In genomic region chr19:43441736-43442135, GRCh38 we compare ENCODE assay signal across 19 cellular contexts. TPM values are rescaled to one million over a fixed set of nuclear protein-coding genes. Genes with fewer than 3 reads are reported as not detected.
A peak's percentile ranks its signal among the peaks of the same experiment; 100 is the strongest.
DNase-seq lines count a peak whose midpoint lies in the region; ATAC-seq and TF ChIP-seq lines count a peak whose summit lies in the region.
"Had no signal": no experiment of that assay in that cellular context is flagged by ENCODE, and none has a peak within 500 bp of the region (broad histone marks: within the 10 kb centered on the region; RNA-seq: fewer than 3 reads in every experiment).

No MANE protein-coding gene starts in this region.

- no peaks in the 10 kb centered on the region for H3K9me3 Mint-ChIP-seq in CD8-positive, alpha-beta memory T cell
- H3K9me3 Mint-ChIP-seq in naive B cell, result no peaks in the 10 kb centered on the region
- H3K9me3 Mint-ChIP-seq in T-helper 2 cell treated with Interferon-gamma antibody and Interleukin-4, amounts not matched to agents 5 μg/mL and 100 μg/mL, for 36 hours, result no peaks in the 10 kb centered on the region

- 19% methylated on average over 2 of the region's 2 CpGs for WGBS in SK-N-SH (ENCODE audit: low lambda C conversion rate)

- H3K4me2 ChIP-seq in SK-N-SH, result no peak overlapping the region

- no peak for ATAC-seq in SK-N-SH treated with all-trans-retinoic acid at 6 μM for 48 hours
- ATAC-seq in naive B cell (ENCODE audit: low read depth in 2 of 2), result no peak
- no peak for ATAC-seq in GM21737 (IDR thresholded peaks at IDR 0.05; ENCODE audit: unreplicated experiment)

- H3K4me1 Mint-ChIP-seq in CD8-positive, alpha-beta memory T cell, result peaks cover 36 to 47% (median 44%) of the 10 kb centered on the region in 3 donors
- peaks cover 15 to 44% (median 33%) of the 10 kb centered on the region in 3 donors for H3K4me1 Mint-ChIP-seq in naive B cell
- H3K4me1 Mint-ChIP-seq in T-helper 2 cell treated with Interferon-gamma antibody and Interleukin-4, amounts not matched to agents 5 μg/mL and 100 μg/mL, for 36 hours (ENCODE audit: low read depth), result peaks cover 39% of the 10 kb centered on the region

- H3K9me3 ChIP-seq in SK-N-SH, result no peaks in the 10 kb centered on the region
- no peaks in the 10 kb centered on the region for H3K9me3 ChIP-seq in CD8-positive, alpha-beta memory T cell (ENCODE audit: low read length)
- H3K9me3 ChIP-seq: Peyer's patch had no signal

- peaks cover 14% of the 10 kb centered on the region for H3F3A ChIP-seq in SK-N-SH (replicated peaks; ENCODE audit: insufficient read depth)

- no peak overlapping the region for H3K9ac ChIP-seq in SK-N-SH

- CTCF ChIA-PET in SK-N-SH (lab: Yijun Ruan, JAX), result interaction anchor here (1.2 to 19.6 kb wide), 2 partner anchors 9 to 83 kb away, joined by 4 to 632 read pairs; partner anchors contain the start of genes ETHE1 and ZNF575
- CTCF ChIA-PET in CD8-positive, alpha-beta memory T cell (lab: Charles Lee), result interaction anchor here (1.9 to 13.1 kb wide), 2 partner anchors 10 to 82 kb away, joined by 7 to 316 read pairs; partner anchors contain the start of gene ETHE1

- H4K20me1 ChIP-seq in SK-N-SH (ENCODE audit: insufficient read depth), result peaks cover 3% of the 10 kb centered on the region; the same call in 1 of the 2 replicates

- no peaks in the 10 kb centered on the region for H3K27me3 Mint-ChIP-seq in CD8-positive, alpha-beta memory T cell
- H3K27me3 Mint-ChIP-seq in naive B cell, result no peaks in the 10 kb centered on the region
- peaks cover 4% of the 10 kb centered on the region for H3K27me3 Mint-ChIP-seq in T-helper 2 cell treated with Interferon-gamma antibody and Interleukin-4, amounts not matched to agents 5 μg/mL and 100 μg/mL, for 36 hours (ENCODE audit: low read depth)

- H3K4me3 ChIP-seq in SK-N-SH (ENCODE audit: low read depth in 2 of 2, low read length in 1 of 2), result no peak overlapping the region
- H3K4me3 ChIP-seq in CD8-positive, alpha-beta memory T cell (ENCODE audit: low read length), result no peak overlapping the region
- H3K4me3 ChIP-seq: Peyer's patch had no signal

- peak overlapping the region in 7 of 8 donors; percentile 51 to 88 (median 77) for H3K27ac Mint-ChIP-seq in CD8-positive, alpha-beta memory T cell
- peak overlapping the region in 4 of 6 donors; percentile 6 to 71 (median 30) for H3K27ac Mint-ChIP-seq in naive B cell
- no peak overlapping the region for H3K27ac Mint-ChIP-seq in T-helper 2 cell treated with Interferon-gamma antibody and Interleukin-4, amounts not matched to agents 5 μg/mL and 100 μg/mL, for 36 hours

- POLR2A ChIA-PET in SK-N-SH (lab: Yijun Ruan, JAX), result no interaction called here
- POLR2A ChIA-PET in CD8-positive, alpha-beta memory T cell (lab: Charles Lee), result no interaction called here

- H3K36me3 ChIP-seq in SK-N-SH (replicated peaks in 1 of 2; ENCODE audit: control insufficient read depth in 1 of 2, insufficient read depth in 2 of 2, low read length in 1 of 2), result no peaks in the 10 kb centered on the region
- no peaks in the 10 kb centered on the region for H3K36me3 ChIP-seq in CD8-positive, alpha-beta memory T cell (ENCODE audit: insufficient read depth, low read length)
- H3K36me3 ChIP-seq: Peyer's patch had no signal

- DNase-seq in SK-N-SH, result no peak
- DNase-seq in CD8-positive, alpha-beta memory T cell, result no peak
- peak; percentile 23 for DNase-seq in amniotic epithelial cell (ENCODE audit: low read depth)
- no peak for DNase-seq in naive B cell
- DNase-seq in hypothalamus (lab: John Stamatoyannopoulos, UW), result no peak
- DNase-seq in T-helper 2 cell treated with Interferon-gamma antibody and Interleukin-4, amounts not matched to agents 5 μg/mL and 100 μg/mL, for 36 hours (ENCODE audit: low spot score), result no peak
- DNase-seq: C1 segment of cervical spinal cord, DND-41, GDM1, GOT3, NCI-H1105, NCI-H187, NCI-H446 treated with DMSO at 0.1 percent for 48 hours, NCI-H748 treated with DMSO at 0.1 percent for 48 hours, Peyer's patch, Right ventricle myocardium superior had no signal

- no peak for TF ChIP-seq EP300 in SK-N-SH (IDR thresholded peaks at IDR 0.05; ENCODE audit: borderline replicate concordance in 1 of 2, low read depth in 1 of 2, low read length in 1 of 2)

- peaks cover 0 to 7% of the 10 kb centered on the region in 2 experiments; a peak in 1 of 4 replicates for H3K4me1 ChIP-seq in SK-N-SH (ENCODE audit: control insufficient read depth in 1 of 2, insufficient read depth in 2 of 2, low read depth in 1 of 2, low read length in 1 of 2)
- peaks cover 37% of the 10 kb centered on the region for H3K4me1 ChIP-seq in CD8-positive, alpha-beta memory T cell (ENCODE audit: insufficient read depth, low read length)

- 0 out of 2 replicates have a peak overlapping the region, but pooled peaks have one; percentile 42 for H2AFZ ChIP-seq in SK-N-SH (ENCODE audit: low read depth)

- H3K79me2 ChIP-seq in SK-N-SH (ENCODE audit: insufficient read depth), result no peaks in the 10 kb centered on the region

- H3K27me3 ChIP-seq in SK-N-SH (ENCODE audit: insufficient read depth), result peaks cover 12% of the 10 kb centered on the region; the same call in 1 of the 2 replicates
- no peaks in the 10 kb centered on the region for H3K27me3 ChIP-seq in CD8-positive, alpha-beta memory T cell (ENCODE audit: insufficient read depth, low read length, poor library complexity, severe bottlenecking)
- H3K27me3 ChIP-seq: Peyer's patch had no signal

- peak overlapping the region in 1 of 7 donors; percentile 12 for H3K4me3 Mint-ChIP-seq in CD8-positive, alpha-beta memory T cell
- peak overlapping the region in 1 of 8 donors; percentile 15 for H3K4me3 Mint-ChIP-seq in naive B cell
- no peak overlapping the region for H3K4me3 Mint-ChIP-seq in T-helper 2 cell treated with Interferon-gamma antibody and Interleukin-4, amounts not matched to agents 5 μg/mL and 100 μg/mL, for 36 hours

- no peaks in the 10 kb centered on the region for H3K9me2 ChIP-seq in SK-N-SH

- TF ChIP-seq RAD21 in SK-N-SH (IDR thresholded peaks at IDR 0.05; ENCODE audit: low read length), result no peak

- H3K36me3 Mint-ChIP-seq in CD8-positive, alpha-beta memory T cell, result no peaks in the 10 kb centered on the region
- H3K36me3 Mint-ChIP-seq in naive B cell, result no peaks in the 10 kb centered on the region
- H3K36me3 Mint-ChIP-seq in T-helper 2 cell treated with Interferon-gamma antibody and Interleukin-4, amounts not matched to agents 5 μg/mL and 100 μg/mL, for 36 hours (ENCODE audit: low read depth), result peaks cover 1% of the 10 kb centered on the region

- H3K27ac ChIP-seq in SK-N-SH (ENCODE audit: low read depth in 2 of 2, low read length in 1 of 2), result no peak overlapping the region
- H3K27ac ChIP-seq in CD8-positive, alpha-beta memory T cell (ENCODE audit: low read depth, low read length), result no peak overlapping the region
- H3K27ac ChIP-seq: Peyer's patch had no signal

- TF ChIP-seq CTCF in SK-N-SH (IDR thresholded peaks at IDR 0.05), result no peak

TF ChIP-seq in SK-N-SH, 30 proteins besides CTCF, POLR2A, EP300 and RAD21:
- TF ChIP-seq JUND (IDR thresholded peaks at IDR 0.05), result no peak
- no peak for TF ChIP-seq MAX (IDR thresholded peaks at IDR 0.05; ENCODE audit: low read depth)

TF ChIP-seq in SK-N-SH treated with all-trans-retinoic acid at 6 μM for 48 hours, 23 proteins besides CTCF, POLR2A, EP300 and RAD21 (continues in another document):
- no peak for TF ChIP-seq TOX (CRISPR knock-in tag; IDR thresholded peaks at IDR 0.05; ENCODE audit: borderline replicate concordance)
- TF ChIP-seq ESRRG (CRISPR knock-in tag; IDR thresholded peaks at IDR 0.05), result no peak
- TF ChIP-seq RARB (CRISPR knock-in tag; IDR thresholded peaks at IDR 0.05), result no peak
- no peak for TF ChIP-seq PPARA (CRISPR knock-in tag; IDR thresholded peaks at IDR 0.05; ENCODE audit: borderline replicate concordance)
- no peak for TF ChIP-seq ARNTL (CRISPR knock-in tag; IDR thresholded peaks at IDR 0.05; ENCODE audit: borderline replicate concordance, low read depth)
- no peak for TF ChIP-seq SNAI2 (CRISPR knock-in tag; IDR thresholded peaks at IDR 0.05)
- no peak for TF ChIP-seq ZFP30 (CRISPR knock-in tag; IDR thresholded peaks at IDR 0.05)
- TF ChIP-seq ZNF565 (CRISPR knock-in tag; conservative IDR thresholded peaks at IDR 0.05; ENCODE audit: low read depth), result no peak
- TF ChIP-seq CSDC2 (CRISPR knock-in tag; IDR thresholded peaks at IDR 0.05), result no peak
- TF ChIP-seq CSRNP3 (CRISPR knock-in tag; IDR thresholded peaks at IDR 0.05), result no peak

RNA-seq across cellular contexts. Expression of gene LYPD3, which starts 23.7 kb away (rescaled TPM):
- polyA plus RNA-seq in SK-N-SH (2012; rRNA removed), result 3.4 and 4.2 TPM in 2 replicates
- 2.3 and 2.8 TPM in 2 replicates for polyA plus RNA-seq in SK-N-SH (2012; cell fraction: cytosol; rRNA removed)
- polyA plus RNA-seq in SK-N-SH (2012; cell fraction: nucleus; rRNA removed), result 5.4 and 7.0 TPM in 2 replicates
- total RNA-seq in CD8-positive, alpha-beta memory T cell, result 1 to 10 TPM in 1 of 2 experiments, under 1 TPM in 1; 0.84 to 1.2 TPM
- 3.8 TPM for polyA plus RNA-seq in CD8-positive, alpha-beta memory T cell
- polyA plus RNA-seq in naive B cell (ENCODE audit: low read depth in 6 of 6), result under 1 TPM in 4 of 6 donors, not detected in 2; 0.24 to 0.90 (median 0.45) TPM
- total RNA-seq: HT1080 had no signal

RNA-seq across cellular contexts. Expression of gene TEX101, which starts 27.0 kb away (rescaled TPM):
- 0.07 and 0.32 TPM in 2 replicates for polyA plus RNA-seq in SK-N-SH (2012; rRNA removed)
- 0.13 and 0.17 TPM in 2 replicates for polyA plus RNA-seq in SK-N-SH (2012; cell fraction: cytosol; rRNA removed)
- 0.17 TPM in 1 of 2 replicates, not detected in the other for polyA plus RNA-seq in SK-N-SH (2012; cell fraction: nucleus; rRNA removed)
- not detected for total RNA-seq in CD8-positive, alpha-beta memory T cell
- not detected for polyA plus RNA-seq in CD8-positive, alpha-beta memory T cell
- not detected for polyA plus RNA-seq in naive B cell (ENCODE audit: low read depth in 6 of 6)
- total RNA-seq: HT1080, Peyer's patch, Right ventricle myocardium superior had no signal
